9 cellular contexts compared by ENCODE assay signal in genomic region chr3:39255503-39256325, GRCh38. TPM values are rescaled to one million over a fixed set of nuclear protein-coding genes. Genes with fewer than 3 reads are reported as not detected.
DNase-seq lines count a peak whose midpoint lies in the region; ATAC-seq and TF ChIP-seq lines count a peak whose summit lies in the region.
"Had no signal": no experiment of that assay in that cellular context is flagged by ENCODE, and none has a peak within 500 bp of the region (broad histone marks: within the 10 kb centered on the region; RNA-seq: fewer than 3 reads in every experiment).

No MANE protein-coding gene starts in this region.

- intact Hi-C loops in dendritic cell treated with granulocyte-macrophage colony-stimulating factor and Interleukin-4, amounts not matched to agents 40 ng/mL and 50 ng/mL, for 4 days (cut with micrococcal nuclease): loop anchor here (2.0 kb wide), 1 partner anchor 17 kb away; no protein-coding TSS in a partner anchor
- intact Hi-C loops in Calu3 (cut with micrococcal nuclease; ENCODE audit: unreplicated experiment): no loop called here

- H3K27me3 Mint-ChIP-seq in dendritic cell treated with granulocyte-macrophage colony-stimulating factor and Interleukin-4, amounts not matched to agents 40 ng/mL and 50 ng/mL, for 4 days: peaks cover 30% of the 10 kb centered on the region
- H3K27me3 Mint-ChIP-seq in glutamatergic neuron (ENCODE audit: unreplicated experiment): peaks cover 2% of the 10 kb centered on the region
- H3K27me3 Mint-ChIP-seq in Calu3 (ENCODE audit: unreplicated experiment): peaks cover 90% of the 10 kb centered on the region

- CTCF ChIA-PET in Calu3 (lab: Charles Lee): no interaction called here

- H3K4me1 Mint-ChIP-seq in dendritic cell treated with granulocyte-macrophage colony-stimulating factor and Interleukin-4, amounts not matched to agents 40 ng/mL and 50 ng/mL, for 4 days (ENCODE audit: low read depth): peaks cover 81% of the 10 kb centered on the region
- H3K4me1 Mint-ChIP-seq in glutamatergic neuron (ENCODE audit: low read depth, unreplicated experiment): no peaks in the 10 kb centered on the region
- peaks cover under 1% of the 10 kb centered on the region for H3K4me1 Mint-ChIP-seq in Calu3 (ENCODE audit: low read depth, unreplicated experiment)

- H3K4me3 Mint-ChIP-seq in dendritic cell treated with granulocyte-macrophage colony-stimulating factor and Interleukin-4, amounts not matched to agents 40 ng/mL and 50 ng/mL, for 4 days: no peak overlapping the region
- no peak overlapping the region for H3K4me3 Mint-ChIP-seq in glutamatergic neuron (ENCODE audit: unreplicated experiment)
- no peak overlapping the region for H3K4me3 Mint-ChIP-seq in Calu3 (ENCODE audit: low read depth, unreplicated experiment)

- ATAC-seq in GM18502 (IDR thresholded peaks at IDR 0.05; ENCODE audit: poor library complexity, unreplicated experiment) (peak; percentile 99), GM21390 (IDR thresholded peaks at IDR 0.05; ENCODE audit: unreplicated experiment) (peak; percentile 99), HG03571 (IDR thresholded peaks at IDR 0.05; ENCODE audit: unreplicated experiment) (peak; percentile 99)

- peak overlapping the region; percentile 78 for H3K27ac Mint-ChIP-seq in dendritic cell treated with granulocyte-macrophage colony-stimulating factor and Interleukin-4, amounts not matched to agents 40 ng/mL and 50 ng/mL, for 4 days
- no peak overlapping the region for H3K27ac Mint-ChIP-seq in glutamatergic neuron (ENCODE audit: unreplicated experiment)
- no peak overlapping the region for H3K27ac Mint-ChIP-seq in Calu3 (ENCODE audit: unreplicated experiment)

- TF ChIP-seq CTCF in glutamatergic neuron (IDR thresholded peaks at IDR 0.05; ENCODE audit: partially characterized antibody, unreplicated experiment) (no peak), Calu3 (IDR thresholded peaks at IDR 0.05; ENCODE audit: unreplicated experiment) (no peak)

- no peak for DNase-seq in NCI-H510A treated with DMSO at 0.1 percent for 48 hours (lab: John Stamatoyannopoulos, UW)
- no peak for DNase-seq in glutamatergic neuron
- no peak for DNase-seq in Calu3
- DNase-seq in stimulated activated naive CD4-positive, alpha-beta T cell treated with Interleukin-2 at 50 U/mL for 16 hours (lab: John Stamatoyannopoulos, UW): no peak

- H3K9me3 Mint-ChIP-seq in dendritic cell treated with granulocyte-macrophage colony-stimulating factor and Interleukin-4, amounts not matched to agents 40 ng/mL and 50 ng/mL, for 4 days: no peaks in the 10 kb centered on the region
- H3K9me3 Mint-ChIP-seq in glutamatergic neuron (ENCODE audit: unreplicated experiment): peaks cover 2% of the 10 kb centered on the region
- no peaks in the 10 kb centered on the region for H3K9me3 Mint-ChIP-seq in Calu3 (ENCODE audit: low read depth, unreplicated experiment)

- no TSS peak for BruUV-seq in Calu3 (replicated peaks; lab: Mats Ljungman, UMichigan)

- no peaks in the 10 kb centered on the region for H3K36me3 Mint-ChIP-seq in dendritic cell treated with granulocyte-macrophage colony-stimulating factor and Interleukin-4, amounts not matched to agents 40 ng/mL and 50 ng/mL, for 4 days (ENCODE audit: low read depth)
- no peaks in the 10 kb centered on the region for H3K36me3 Mint-ChIP-seq in glutamatergic neuron (ENCODE audit: unreplicated experiment)
- H3K36me3 Mint-ChIP-seq in Calu3 (ENCODE audit: insufficient read depth, unreplicated experiment): no peaks in the 10 kb centered on the region

RNA-seq across cellular contexts. Expression of gene CX3CR1, which starts 24.1 kb away (rescaled TPM):
- not detected for total RNA-seq in glutamatergic neuron (ENCODE audit: unreplicated experiment)
- not detected in 2 replicates for total RNA-seq in Calu3 (2022)
- total RNA-seq: dermis microvascular lymphatic vessel endothelial cell had no signal
